1 cellular context compared by ENCODE assay signal in genomic region chr10:73247509-73248258, GRCh38.
A peak's percentile ranks its signal among the peaks of the same experiment; 100 is the strongest.
TF ChIP-seq lines count a peak whose summit lies in the region.

No MANE protein-coding gene starts in this region.

TF ChIP-seq in K562, 482 proteins besides CTCF, POLR2A, EP300 and RAD21 (continued from another document):
- no peak for TF ChIP-seq KHSRP (IDR thresholded peaks at IDR 0.05)
- no peak for TF ChIP-seq ZNF77 (CRISPR knock-in tag; IDR thresholded peaks at IDR 0.05)
- no peak for TF ChIP-seq ARHGAP35 (IDR thresholded peaks at IDR 0.05; ENCODE audit: partially characterized antibody)
- TF ChIP-seq ZNF134 (CRISPR knock-in tag; conservative IDR thresholded peaks at IDR 0.05), result peak; percentile 41; the same call in 1 of the 2 replicates
- no peak for TF ChIP-seq ETV1 (tag; conservative IDR thresholded peaks at IDR 0.05; ENCODE audit: low read depth)
- no peak; the same call in 1 of the 2 replicates for TF ChIP-seq CGGBP1 (CRISPR knock-in tag; IDR thresholded peaks at IDR 0.05)
- no peak for TF ChIP-seq TCF15 (CRISPR knock-in tag; IDR thresholded peaks at IDR 0.05)
- no peak for TF ChIP-seq E2F5 (CRISPR knock-in tag; IDR thresholded peaks at IDR 0.05)
- TF ChIP-seq TEAD1 (CRISPR knock-in tag; IDR thresholded peaks at IDR 0.05), result no peak
- TF ChIP-seq CREB3 (tag; conservative IDR thresholded peaks at IDR 0.05; ENCODE audit: low read depth), result no peak; the same call in 1 of the 2 replicates
- TF ChIP-seq KAT2B (IDR thresholded peaks at IDR 0.05; ENCODE audit: low read depth, low read length), result no peak
- TF ChIP-seq SIN3B (IDR thresholded peaks at IDR 0.05; ENCODE audit: low read depth), result no peak
- TF ChIP-seq MAZ (CRISPR knock-in tag; conservative IDR thresholded peaks at IDR 0.05 in 1 of 2, IDR thresholded peaks at IDR 0.05 in 1 of 2), result no peak
- TF ChIP-seq NCOA6 (IDR thresholded peaks at IDR 0.05), result no peak
- TF ChIP-seq RBM15 (IDR thresholded peaks at IDR 0.05; ENCODE audit: insufficient read depth, low read length), result no peak
- TF ChIP-seq ARNT (IDR thresholded peaks at IDR 0.05), result peak in 1 of 2 experiments; percentile 69; a peak in 1 of 4 replicates
- no peak for TF ChIP-seq ZBED1 (IDR thresholded peaks at IDR 0.05)
- TF ChIP-seq GTF2B (IDR thresholded peaks at IDR 0.05; ENCODE audit: extremely low read depth, insufficient read length), result no peak
- no peak for TF ChIP-seq E2F1 (CRISPR knock-in tag; IDR thresholded peaks at IDR 0.05)
- no peak for TF ChIP-seq PTBP1 (IDR thresholded peaks at IDR 0.05; ENCODE audit: low read depth, low read length)
- TF ChIP-seq MTA2 (IDR thresholded peaks at IDR 0.05; ENCODE audit: low read depth), result no peak
- no peak for TF ChIP-seq ATF4 (CRISPR knock-in tag; IDR thresholded peaks at IDR 0.05)
- TF ChIP-seq E2F8 (IDR thresholded peaks at IDR 0.05; ENCODE audit: low read depth, partially characterized antibody), result no peak
- TF ChIP-seq POLR2AphosphoS2 (IDR thresholded peaks at IDR 0.05; ENCODE audit: low read length), result no peak
- no peak for TF ChIP-seq EGR1 (conservative IDR thresholded peaks at IDR 0.05)
- no peak for TF ChIP-seq PYGO2 (tag; IDR thresholded peaks at IDR 0.05)
- TF ChIP-seq ZNF224 (CRISPR knock-in tag; IDR thresholded peaks at IDR 0.05), result no peak
